ENCODE assay signal across 2 cellular contexts in the genomic region with DNA sequence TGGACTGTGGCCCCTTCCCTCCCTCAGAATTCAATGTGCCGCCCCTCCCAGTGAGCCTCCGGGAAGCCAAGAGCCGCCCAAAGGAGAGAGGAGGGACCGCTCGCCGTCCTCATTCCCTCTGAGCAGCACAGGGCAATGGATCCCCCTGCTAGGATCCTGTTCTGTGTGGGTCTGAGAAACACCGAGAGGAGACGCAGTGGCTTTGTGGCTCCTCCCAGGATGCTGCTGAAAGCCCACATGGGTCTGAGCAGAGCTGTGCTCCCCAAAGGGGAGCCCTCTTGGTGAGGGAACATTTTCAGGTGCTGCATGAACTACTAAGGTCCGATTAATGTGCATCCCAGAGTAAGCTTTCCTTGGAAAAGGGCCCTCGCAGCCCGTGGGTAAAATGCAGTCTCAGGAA.
TF ChIP-seq lines count a peak whose summit lies in the region.

No MANE protein-coding gene starts in this region.

TF ChIP-seq in GM23338, 12 proteins besides CTCF, POLR2A, EP300 and RAD21 (continues in another document):
- TF ChIP-seq, protein P1, sequence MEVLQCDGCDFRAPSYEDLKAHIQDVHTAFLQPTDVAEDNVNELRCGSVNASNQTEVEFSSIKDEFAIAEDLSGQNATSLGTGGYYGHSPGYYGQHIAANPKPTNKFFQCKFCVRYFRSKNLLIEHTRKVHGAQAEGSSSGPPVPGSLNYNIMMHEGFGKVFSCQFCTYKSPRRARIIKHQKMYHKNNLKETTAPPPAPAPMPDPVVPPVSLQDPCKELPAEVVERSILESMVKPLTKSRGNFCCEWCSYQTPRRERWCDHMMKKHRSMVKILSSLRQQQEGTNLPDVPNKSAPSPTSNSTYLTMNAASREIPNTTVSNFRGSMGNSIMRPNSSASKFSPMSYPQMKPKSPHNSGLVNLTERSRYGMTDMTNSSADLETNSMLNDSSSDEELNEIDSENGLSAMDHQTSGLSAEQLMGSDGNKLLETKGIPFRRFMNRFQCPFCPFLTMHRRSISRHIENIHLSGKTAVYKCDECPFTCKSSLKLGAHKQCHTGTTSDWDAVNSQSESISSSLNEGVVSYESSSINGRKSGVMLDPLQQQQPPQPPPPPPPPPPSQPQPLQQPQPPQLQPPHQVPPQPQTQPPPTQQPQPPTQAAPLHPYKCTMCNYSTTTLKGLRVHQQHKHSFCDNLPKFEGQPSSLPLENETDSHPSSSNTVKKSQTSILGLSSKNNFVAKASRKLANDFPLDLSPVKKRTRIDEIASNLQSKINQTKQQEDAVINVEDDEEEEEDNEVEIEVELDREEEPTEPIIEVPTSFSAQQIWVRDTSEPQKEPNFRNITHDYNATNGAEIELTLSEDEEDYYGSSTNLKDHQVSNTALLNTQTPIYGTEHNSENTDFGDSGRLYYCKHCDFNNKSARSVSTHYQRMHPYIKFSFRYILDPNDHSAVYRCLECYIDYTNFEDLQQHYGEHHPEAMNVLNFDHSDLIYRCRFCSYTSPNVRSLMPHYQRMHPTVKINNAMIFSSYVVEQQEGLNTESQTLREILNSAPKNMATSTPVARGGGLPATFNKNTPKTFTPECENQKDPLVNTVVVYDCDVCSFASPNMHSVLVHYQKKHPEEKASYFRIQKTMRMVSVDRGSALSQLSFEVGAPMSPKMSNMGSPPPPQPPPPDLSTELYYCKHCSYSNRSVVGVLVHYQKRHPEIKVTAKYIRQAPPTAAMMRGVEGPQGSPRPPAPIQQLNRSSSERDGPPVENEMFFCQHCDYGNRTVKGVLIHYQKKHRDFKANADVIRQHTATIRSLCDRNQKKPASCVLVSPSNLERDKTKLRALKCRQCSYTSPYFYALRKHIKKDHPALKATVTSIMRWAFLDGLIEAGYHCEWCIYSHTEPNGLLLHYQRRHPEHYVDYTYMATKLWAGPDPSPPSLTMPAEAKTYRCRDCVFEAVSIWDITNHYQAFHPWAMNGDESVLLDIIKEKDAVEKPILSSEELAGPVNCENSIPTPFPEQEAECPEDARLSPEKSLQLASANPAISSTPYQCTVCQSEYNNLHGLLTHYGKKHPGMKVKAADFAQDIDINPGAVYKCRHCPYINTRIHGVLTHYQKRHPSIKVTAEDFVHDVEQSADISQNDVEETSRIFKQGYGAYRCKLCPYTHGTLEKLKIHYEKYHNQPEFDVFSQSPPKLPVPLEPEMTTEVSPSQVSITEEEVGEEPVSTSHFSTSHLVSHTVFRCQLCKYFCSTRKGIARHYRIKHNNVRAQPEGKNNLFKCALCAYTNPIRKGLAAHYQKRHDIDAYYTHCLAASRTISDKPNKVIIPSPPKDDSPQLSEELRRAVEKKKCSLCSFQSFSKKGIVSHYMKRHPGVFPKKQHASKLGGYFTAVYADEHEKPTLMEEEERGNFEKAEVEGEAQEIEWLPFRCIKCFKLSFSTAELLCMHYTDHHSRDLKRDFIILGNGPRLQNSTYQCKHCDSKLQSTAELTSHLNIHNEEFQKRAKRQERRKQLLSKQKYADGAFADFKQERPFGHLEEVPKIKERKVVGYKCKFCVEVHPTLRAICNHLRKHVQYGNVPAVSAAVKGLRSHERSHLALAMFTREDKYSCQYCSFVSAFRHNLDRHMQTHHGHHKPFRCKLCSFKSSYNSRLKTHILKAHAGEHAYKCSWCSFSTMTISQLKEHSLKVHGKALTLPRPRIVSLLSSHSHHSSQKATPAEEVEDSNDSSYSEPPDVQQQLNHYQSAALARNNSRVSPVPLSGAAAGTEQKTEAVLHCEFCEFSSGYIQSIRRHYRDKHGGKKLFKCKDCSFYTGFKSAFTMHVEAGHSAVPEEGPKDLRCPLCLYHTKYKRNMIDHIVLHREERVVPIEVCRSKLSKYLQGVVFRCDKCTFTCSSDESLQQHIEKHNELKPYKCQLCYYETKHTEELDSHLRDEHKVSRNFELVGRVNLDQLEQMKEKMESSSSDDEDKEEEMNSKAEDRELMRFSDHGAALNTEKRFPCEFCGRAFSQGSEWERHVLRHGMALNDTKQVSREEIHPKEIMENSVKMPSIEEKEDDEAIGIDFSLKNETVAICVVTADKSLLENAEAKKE (CRISPR knock-in tag; IDR thresholded peaks at IDR 0.05): no peak
- TF ChIP-seq EZH2 (IDR thresholded peaks at IDR 0.05; ENCODE audit: low read depth, unreplicated experiment) (no peak), JUNB (IDR thresholded peaks at IDR 0.05; ENCODE audit: unreplicated experiment) (no peak), ZNF114 (CRISPR knock-in tag; IDR thresholded peaks at IDR 0.05) (no peak), EZH2phosphoT487 (IDR thresholded peaks at IDR 0.05; ENCODE audit: unreplicated experiment) (no peak), POLR2AphosphoS5 (IDR thresholded peaks at IDR 0.05; ENCODE audit: low read depth) (no peak), NANOG (IDR thresholded peaks at IDR 0.05; ENCODE audit: borderline replicate concordance) (no peak), STAT1 (IDR thresholded peaks at IDR 0.05; ENCODE audit: unreplicated experiment) (no peak)
- TF ChIP-seq, protein P2, sequence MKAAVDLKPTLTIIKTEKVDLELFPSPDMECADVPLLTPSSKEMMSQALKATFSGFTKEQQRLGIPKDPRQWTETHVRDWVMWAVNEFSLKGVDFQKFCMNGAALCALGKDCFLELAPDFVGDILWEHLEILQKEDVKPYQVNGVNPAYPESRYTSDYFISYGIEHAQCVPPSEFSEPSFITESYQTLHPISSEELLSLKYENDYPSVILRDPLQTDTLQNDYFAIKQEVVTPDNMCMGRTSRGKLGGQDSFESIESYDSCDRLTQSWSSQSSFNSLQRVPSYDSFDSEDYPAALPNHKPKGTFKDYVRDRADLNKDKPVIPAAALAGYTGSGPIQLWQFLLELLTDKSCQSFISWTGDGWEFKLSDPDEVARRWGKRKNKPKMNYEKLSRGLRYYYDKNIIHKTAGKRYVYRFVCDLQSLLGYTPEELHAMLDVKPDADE (IDR thresholded peaks at IDR 0.05): no peak
- TF ChIP-seq, protein P3, sequence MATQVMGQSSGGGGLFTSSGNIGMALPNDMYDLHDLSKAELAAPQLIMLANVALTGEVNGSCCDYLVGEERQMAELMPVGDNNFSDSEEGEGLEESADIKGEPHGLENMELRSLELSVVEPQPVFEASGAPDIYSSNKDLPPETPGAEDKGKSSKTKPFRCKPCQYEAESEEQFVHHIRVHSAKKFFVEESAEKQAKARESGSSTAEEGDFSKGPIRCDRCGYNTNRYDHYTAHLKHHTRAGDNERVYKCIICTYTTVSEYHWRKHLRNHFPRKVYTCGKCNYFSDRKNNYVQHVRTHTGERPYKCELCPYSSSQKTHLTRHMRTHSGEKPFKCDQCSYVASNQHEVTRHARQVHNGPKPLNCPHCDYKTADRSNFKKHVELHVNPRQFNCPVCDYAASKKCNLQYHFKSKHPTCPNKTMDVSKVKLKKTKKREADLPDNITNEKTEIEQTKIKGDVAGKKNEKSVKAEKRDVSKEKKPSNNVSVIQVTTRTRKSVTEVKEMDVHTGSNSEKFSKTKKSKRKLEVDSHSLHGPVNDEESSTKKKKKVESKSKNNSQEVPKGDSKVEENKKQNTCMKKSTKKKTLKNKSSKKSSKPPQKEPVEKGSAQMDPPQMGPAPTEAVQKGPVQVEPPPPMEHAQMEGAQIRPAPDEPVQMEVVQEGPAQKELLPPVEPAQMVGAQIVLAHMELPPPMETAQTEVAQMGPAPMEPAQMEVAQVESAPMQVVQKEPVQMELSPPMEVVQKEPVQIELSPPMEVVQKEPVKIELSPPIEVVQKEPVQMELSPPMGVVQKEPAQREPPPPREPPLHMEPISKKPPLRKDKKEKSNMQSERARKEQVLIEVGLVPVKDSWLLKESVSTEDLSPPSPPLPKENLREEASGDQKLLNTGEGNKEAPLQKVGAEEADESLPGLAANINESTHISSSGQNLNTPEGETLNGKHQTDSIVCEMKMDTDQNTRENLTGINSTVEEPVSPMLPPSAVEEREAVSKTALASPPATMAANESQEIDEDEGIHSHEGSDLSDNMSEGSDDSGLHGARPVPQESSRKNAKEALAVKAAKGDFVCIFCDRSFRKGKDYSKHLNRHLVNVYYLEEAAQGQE (IDR thresholded peaks at IDR 0.05; ENCODE audit: unreplicated experiment): no peak

TF ChIP-seq in H1, 55 proteins besides CTCF, POLR2A, EP300 and RAD21:
- TF ChIP-seq SIX5 (IDR thresholded peaks at IDR 0.05; ENCODE audit: low read depth, low read length): no peak
- no peak for TF ChIP-seq BCL11A (IDR thresholded peaks at IDR 0.05; ENCODE audit: low read depth in 2 of 2, low read length in 2 of 2)
- no peak for TF ChIP-seq SRF (IDR thresholded peaks at IDR 0.05; ENCODE audit: low read depth, low read length)
- TF ChIP-seq YY1 (IDR thresholded peaks at IDR 0.05; ENCODE audit: low read depth, low read length): no peak
- no peak for TF ChIP-seq TEAD4 (IDR thresholded peaks at IDR 0.05; ENCODE audit: low read depth, low read length)
- no peak for TF ChIP-seq NRF1 (IDR thresholded peaks at IDR 0.05; ENCODE audit: low read depth, low read length)
- TF ChIP-seq MAFK (IDR thresholded peaks at IDR 0.05; ENCODE audit: low read depth, low read length): no peak
- TF ChIP-seq, protein P4, sequence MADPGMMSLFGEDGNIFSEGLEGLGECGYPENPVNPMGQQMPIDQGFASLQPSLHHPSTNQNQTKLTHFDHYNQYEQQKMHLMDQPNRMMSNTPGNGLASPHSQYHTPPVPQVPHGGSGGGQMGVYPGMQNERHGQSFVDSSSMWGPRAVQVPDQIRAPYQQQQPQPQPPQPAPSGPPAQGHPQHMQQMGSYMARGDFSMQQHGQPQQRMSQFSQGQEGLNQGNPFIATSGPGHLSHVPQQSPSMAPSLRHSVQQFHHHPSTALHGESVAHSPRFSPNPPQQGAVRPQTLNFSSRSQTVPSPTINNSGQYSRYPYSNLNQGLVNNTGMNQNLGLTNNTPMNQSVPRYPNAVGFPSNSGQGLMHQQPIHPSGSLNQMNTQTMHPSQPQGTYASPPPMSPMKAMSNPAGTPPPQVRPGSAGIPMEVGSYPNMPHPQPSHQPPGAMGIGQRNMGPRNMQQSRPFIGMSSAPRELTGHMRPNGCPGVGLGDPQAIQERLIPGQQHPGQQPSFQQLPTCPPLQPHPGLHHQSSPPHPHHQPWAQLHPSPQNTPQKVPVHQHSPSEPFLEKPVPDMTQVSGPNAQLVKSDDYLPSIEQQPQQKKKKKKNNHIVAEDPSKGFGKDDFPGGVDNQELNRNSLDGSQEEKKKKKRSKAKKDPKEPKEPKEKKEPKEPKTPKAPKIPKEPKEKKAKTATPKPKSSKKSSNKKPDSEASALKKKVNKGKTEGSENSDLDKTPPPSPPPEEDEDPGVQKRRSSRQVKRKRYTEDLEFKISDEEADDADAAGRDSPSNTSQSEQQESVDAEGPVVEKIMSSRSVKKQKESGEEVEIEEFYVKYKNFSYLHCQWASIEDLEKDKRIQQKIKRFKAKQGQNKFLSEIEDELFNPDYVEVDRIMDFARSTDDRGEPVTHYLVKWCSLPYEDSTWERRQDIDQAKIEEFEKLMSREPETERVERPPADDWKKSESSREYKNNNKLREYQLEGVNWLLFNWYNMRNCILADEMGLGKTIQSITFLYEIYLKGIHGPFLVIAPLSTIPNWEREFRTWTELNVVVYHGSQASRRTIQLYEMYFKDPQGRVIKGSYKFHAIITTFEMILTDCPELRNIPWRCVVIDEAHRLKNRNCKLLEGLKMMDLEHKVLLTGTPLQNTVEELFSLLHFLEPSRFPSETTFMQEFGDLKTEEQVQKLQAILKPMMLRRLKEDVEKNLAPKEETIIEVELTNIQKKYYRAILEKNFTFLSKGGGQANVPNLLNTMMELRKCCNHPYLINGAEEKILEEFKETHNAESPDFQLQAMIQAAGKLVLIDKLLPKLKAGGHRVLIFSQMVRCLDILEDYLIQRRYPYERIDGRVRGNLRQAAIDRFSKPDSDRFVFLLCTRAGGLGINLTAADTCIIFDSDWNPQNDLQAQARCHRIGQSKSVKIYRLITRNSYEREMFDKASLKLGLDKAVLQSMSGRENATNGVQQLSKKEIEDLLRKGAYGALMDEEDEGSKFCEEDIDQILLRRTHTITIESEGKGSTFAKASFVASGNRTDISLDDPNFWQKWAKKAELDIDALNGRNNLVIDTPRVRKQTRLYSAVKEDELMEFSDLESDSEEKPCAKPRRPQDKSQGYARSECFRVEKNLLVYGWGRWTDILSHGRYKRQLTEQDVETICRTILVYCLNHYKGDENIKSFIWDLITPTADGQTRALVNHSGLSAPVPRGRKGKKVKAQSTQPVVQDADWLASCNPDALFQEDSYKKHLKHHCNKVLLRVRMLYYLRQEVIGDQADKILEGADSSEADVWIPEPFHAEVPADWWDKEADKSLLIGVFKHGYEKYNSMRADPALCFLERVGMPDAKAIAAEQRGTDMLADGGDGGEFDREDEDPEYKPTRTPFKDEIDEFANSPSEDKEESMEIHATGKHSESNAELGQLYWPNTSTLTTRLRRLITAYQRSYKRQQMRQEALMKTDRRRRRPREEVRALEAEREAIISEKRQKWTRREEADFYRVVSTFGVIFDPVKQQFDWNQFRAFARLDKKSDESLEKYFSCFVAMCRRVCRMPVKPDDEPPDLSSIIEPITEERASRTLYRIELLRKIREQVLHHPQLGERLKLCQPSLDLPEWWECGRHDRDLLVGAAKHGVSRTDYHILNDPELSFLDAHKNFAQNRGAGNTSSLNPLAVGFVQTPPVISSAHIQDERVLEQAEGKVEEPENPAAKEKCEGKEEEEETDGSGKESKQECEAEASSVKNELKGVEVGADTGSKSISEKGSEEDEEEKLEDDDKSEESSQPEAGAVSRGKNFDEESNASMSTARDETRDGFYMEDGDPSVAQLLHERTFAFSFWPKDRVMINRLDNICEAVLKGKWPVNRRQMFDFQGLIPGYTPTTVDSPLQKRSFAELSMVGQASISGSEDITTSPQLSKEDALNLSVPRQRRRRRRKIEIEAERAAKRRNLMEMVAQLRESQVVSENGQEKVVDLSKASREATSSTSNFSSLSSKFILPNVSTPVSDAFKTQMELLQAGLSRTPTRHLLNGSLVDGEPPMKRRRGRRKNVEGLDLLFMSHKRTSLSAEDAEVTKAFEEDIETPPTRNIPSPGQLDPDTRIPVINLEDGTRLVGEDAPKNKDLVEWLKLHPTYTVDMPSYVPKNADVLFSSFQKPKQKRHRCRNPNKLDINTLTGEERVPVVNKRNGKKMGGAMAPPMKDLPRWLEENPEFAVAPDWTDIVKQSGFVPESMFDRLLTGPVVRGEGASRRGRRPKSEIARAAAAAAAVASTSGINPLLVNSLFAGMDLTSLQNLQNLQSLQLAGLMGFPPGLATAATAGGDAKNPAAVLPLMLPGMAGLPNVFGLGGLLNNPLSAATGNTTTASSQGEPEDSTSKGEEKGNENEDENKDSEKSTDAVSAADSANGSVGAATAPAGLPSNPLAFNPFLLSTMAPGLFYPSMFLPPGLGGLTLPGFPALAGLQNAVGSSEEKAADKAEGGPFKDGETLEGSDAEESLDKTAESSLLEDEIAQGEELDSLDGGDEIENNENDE (IDR thresholded peaks at IDR 0.05; ENCODE audit: insufficient replicate concordance, low read length): no peak
- no peak for TF ChIP-seq CREB1 (IDR thresholded peaks at IDR 0.05)
- TF ChIP-seq SAP30 (IDR thresholded peaks at IDR 0.05; ENCODE audit: insufficient read depth, insufficient replicate concordance, low read length): no peak
- TF ChIP-seq KDM1A (IDR thresholded peaks at IDR 0.05; ENCODE audit: borderline replicate concordance, low read length): no peak
